Comparison of ENCODE assay signal across 9 cellular contexts in genomic region chrX:51459125-51459524, GRCh38. TPM values are rescaled to one million over a fixed set of nuclear protein-coding genes. Genes with fewer than 3 reads are reported as not detected.
DNase-seq lines count a peak whose midpoint lies in the region; ATAC-seq and TF ChIP-seq lines count a peak whose summit lies in the region.
"Had no signal": no experiment of that assay in that cellular context is flagged by ENCODE, and none has a peak within 500 bp of the region (broad histone marks: within the 10 kb centered on the region; RNA-seq: fewer than 3 reads in every experiment).

No MANE protein-coding gene starts in this region.

- DNase-seq in AG10803 (ENCODE audit: low read depth) (peak; percentile 24), GM12865 (ENCODE audit: low read depth) (peak; percentile 39), RWPE2 (ENCODE audit: low spot score) (no peak), glutamatergic neuron (no peak), DMS153 treated with DMSO at 0.1 percent for 48 hours (lab: John Stamatoyannopoulos, UW; ENCODE audit: unreplicated experiment) (no peak), medulla oblongata (ENCODE audit: extremely low spot score) (no peak), caudate nucleus (lab: John Stamatoyannopoulos, UW) (no peak)
- DNase-seq: left cardiac atrium had no signal

- no peaks in the 10 kb centered on the region for H3K4me1 Mint-ChIP-seq in glutamatergic neuron (ENCODE audit: low read depth, unreplicated experiment)

- H3K9me3 ChIP-seq in RWPE2 (ENCODE audit: severe bottlenecking), result no peaks in the 10 kb centered on the region

- no peak overlapping the region for H3K27ac ChIP-seq in RWPE2 (ENCODE audit: poor library complexity, severe bottlenecking)
- H3K27ac ChIP-seq in caudate nucleus (ENCODE audit: low read depth, low read length), result no peak overlapping the region

- H3K4me3 ChIP-seq in AG10803 (ENCODE audit: low read length) (no peak overlapping the region), GM12865 (ENCODE audit: low read depth, low read length) (no peak overlapping the region), RWPE2 (ENCODE audit: severe bottlenecking) (no peak overlapping the region)

- TF ChIP-seq CTCF in AG10803 (conservative IDR thresholded peaks at IDR 0.05; ENCODE audit: low read length) (peak; percentile 45), GM12865 (IDR thresholded peaks at IDR 0.05; ENCODE audit: insufficient read depth, low read depth, low read length, missing control alignments) (peak; percentile 23), RWPE2 (IDR thresholded peaks at IDR 0.05; ENCODE audit: poor library complexity, severe bottlenecking) (peak; percentile 40), glutamatergic neuron (IDR thresholded peaks at IDR 0.05; ENCODE audit: partially characterized antibody, unreplicated experiment) (peak; percentile 33)

- H3K27ac Mint-ChIP-seq in glutamatergic neuron (ENCODE audit: unreplicated experiment), result no peak overlapping the region

- H3K4me3 Mint-ChIP-seq in glutamatergic neuron (ENCODE audit: unreplicated experiment), result no peak overlapping the region

- H3K27me3 Mint-ChIP-seq in glutamatergic neuron (ENCODE audit: unreplicated experiment), result no peaks in the 10 kb centered on the region

- H3K36me3 ChIP-seq in RWPE2 (ENCODE audit: low read depth), result no peaks in the 10 kb centered on the region

- no peaks in the 10 kb centered on the region for H3K4me1 ChIP-seq in RWPE2 (ENCODE audit: insufficient read depth, poor library complexity, severe bottlenecking)

- ATAC-seq in RWPE2 (ENCODE audit: low read depth) (no peak), GM18520 (IDR thresholded peaks at IDR 0.05; ENCODE audit: unreplicated experiment) (no peak)
- ATAC-seq: left cardiac atrium had no signal

- no peaks in the 10 kb centered on the region for H3K27me3 ChIP-seq in RWPE2 (ENCODE audit: insufficient read depth, poor library complexity, severe bottlenecking)

- no peaks in the 10 kb centered on the region for H3K36me3 Mint-ChIP-seq in glutamatergic neuron (ENCODE audit: unreplicated experiment)

- H3K9me3 Mint-ChIP-seq in glutamatergic neuron (ENCODE audit: unreplicated experiment), result no peaks in the 10 kb centered on the region

RNA-seq across cellular contexts. Expression of gene NUDT11, which starts 37.3 kb away (rescaled TPM):
- total RNA-seq in glutamatergic neuron (ENCODE audit: unreplicated experiment), result 35.0 TPM

Comparison
In these comparisons a context has a peak if more than half of its experiments do, and no peak if none do; other contexts are left out.
1. DNase-seq: peak in AG10803 (single experiment) and GM12865 (single experiment); none in RWPE2 (single experiment), glutamatergic neuron (single experiment), DMS153 treated with DMSO at 0.1 percent for 48 hours (single experiment), medulla oblongata (single experiment) and caudate nucleus (0 of 61).
2. Peak in every context shown above with its lines, with median percentiles within 50 percentile points of each other: CTCF ChIP-seq.